ENCODE assay signal across 8 cellular contexts in genomic region chr10:511101-511848, GRCh38.
A peak's percentile ranks its signal among the peaks of the same experiment; 100 is the strongest.
DNase-seq lines count a peak whose midpoint lies in the region; ATAC-seq and TF ChIP-seq lines count a peak whose summit lies in the region.

No MANE protein-coding gene starts in this region.

- H3K4me3 ChIP-seq in left ventricle myocardium inferior (peak overlapping the region; percentile 39), psoas muscle (peak overlapping the region; percentile 40)

- H3K9me3 ChIP-seq in T-helper 17 cell (ENCODE audit: control insufficient read depth, low read length, poor library complexity, severe bottlenecking) = no peaks in the 10 kb centered on the region
- H3K9me3 ChIP-seq in left ventricle myocardium inferior (replicated peaks) = no peaks in the 10 kb centered on the region
- H3K9me3 ChIP-seq in psoas muscle = no peaks in the 10 kb centered on the region

- peak; percentile 78 for ATAC-seq in GM21390 (IDR thresholded peaks at IDR 0.05; ENCODE audit: unreplicated experiment)
- ATAC-seq in T-helper 17 cell = peak; percentile 87
- ATAC-seq in psoas muscle = peak; percentile 93 to 97 (median 96)

- no peak for DNase-seq in CD14-positive monocyte (ENCODE audit: low spot score)
- DNase-seq in NCI-H1092 (lab: John Stamatoyannopoulos, UW) = peak; percentile 24
- peak; percentile 53 to 77 (median 65) for DNase-seq in T-helper 17 cell
- peak; percentile 85 for DNase-seq in amniotic stem cell (lab: John Stamatoyannopoulos, UW)
- DNase-seq in left ventricle myocardium inferior = peak; percentile 90
- DNase-seq in psoas muscle = peak; percentile 93 to 98
- peak; percentile 95 for DNase-seq in ureter (ENCODE audit: low spot score)

- H3K36me3 ChIP-seq in left ventricle myocardium inferior = no peaks in the 10 kb centered on the region
- no peaks in the 10 kb centered on the region for H3K36me3 ChIP-seq in psoas muscle (ENCODE audit: insufficient read depth in 1 of 2, low read depth in 1 of 2)

- H3K4me3 Mint-ChIP-seq in CD14-positive monocyte = peak overlapping the region in 1 of 2 donors; percentile 22
- peak overlapping the region; percentile 50 for H3K4me3 Mint-ChIP-seq in T-helper 17 cell

- peaks cover 0 to 3% (median 0%) of the 10 kb centered on the region in 7 donors for H3K9me3 Mint-ChIP-seq in CD14-positive monocyte

- intact Hi-C loops in CD14-positive monocyte (cut with micrococcal nuclease) (no loop called here), left ventricle myocardium inferior (cut with micrococcal nuclease) (no loop called here), psoas muscle (cut with DNase I) (loop anchor here (2.0 to 5.0 kb wide), 3 partner anchors 171 to 278 kb away; no protein-coding TSS in a partner anchor)

- H3K4me1 ChIP-seq in left ventricle myocardium inferior = peaks cover 55% of the 10 kb centered on the region
- H3K4me1 ChIP-seq in psoas muscle = peaks cover 39% of the 10 kb centered on the region

- 23 to 28% (median 26%) methylated on average over 21 of the region's 21 CpGs for WGBS in psoas muscle, 3 donors

- H3K27me3 Mint-ChIP-seq in CD14-positive monocyte (ENCODE audit: low read depth in 3 of 3) = peaks cover 8 to 11% (median 10%) of the 10 kb centered on the region in 3 donors
- H3K27me3 Mint-ChIP-seq in T-helper 17 cell = peaks cover 13% of the 10 kb centered on the region

- TF ChIP-seq CTCF in CD14-positive monocyte (IDR thresholded peaks at IDR 0.05) (peak; percentile 92), left ventricle myocardium inferior (IDR thresholded peaks at IDR 0.05; ENCODE audit: borderline replicate concordance) (peak; percentile 99), psoas muscle (IDR thresholded peaks at IDR 0.05) (peak; percentile 97)

- H3K27ac Mint-ChIP-seq in CD14-positive monocyte (no peak overlapping the region), T-helper 17 cell (no peak overlapping the region)

- peaks cover 3% of the 10 kb centered on the region for H3K4me1 Mint-ChIP-seq in CD14-positive monocyte
- peaks cover 14% of the 10 kb centered on the region for H3K4me1 Mint-ChIP-seq in T-helper 17 cell

- H3K36me3 Mint-ChIP-seq in CD14-positive monocyte (no peaks in the 10 kb centered on the region), T-helper 17 cell (ENCODE audit: low read depth) (no peaks in the 10 kb centered on the region)

- H3K27me3 ChIP-seq in left ventricle myocardium inferior (ENCODE audit: low read depth) (no peaks in the 10 kb centered on the region), psoas muscle (ENCODE audit: insufficient read depth in 3 of 3, low read length in 2 of 3) (no peaks in the 10 kb centered on the region)

- H3K27ac ChIP-seq in left ventricle myocardium inferior (replicated peaks) (peak overlapping the region; percentile 75), psoas muscle (peak overlapping the region; percentile 77)

Comparison
In these comparisons a context has a peak if more than half of its experiments do, and no peak if none do; other contexts are left out.
1. intact Hi-C loops: an anchor here in psoas muscle (2.0 to 5.0 kb wide); none called in CD14-positive monocyte and left ventricle myocardium inferior.